ENCODE assay signal across 1 cellular context in the genomic region with DNA sequence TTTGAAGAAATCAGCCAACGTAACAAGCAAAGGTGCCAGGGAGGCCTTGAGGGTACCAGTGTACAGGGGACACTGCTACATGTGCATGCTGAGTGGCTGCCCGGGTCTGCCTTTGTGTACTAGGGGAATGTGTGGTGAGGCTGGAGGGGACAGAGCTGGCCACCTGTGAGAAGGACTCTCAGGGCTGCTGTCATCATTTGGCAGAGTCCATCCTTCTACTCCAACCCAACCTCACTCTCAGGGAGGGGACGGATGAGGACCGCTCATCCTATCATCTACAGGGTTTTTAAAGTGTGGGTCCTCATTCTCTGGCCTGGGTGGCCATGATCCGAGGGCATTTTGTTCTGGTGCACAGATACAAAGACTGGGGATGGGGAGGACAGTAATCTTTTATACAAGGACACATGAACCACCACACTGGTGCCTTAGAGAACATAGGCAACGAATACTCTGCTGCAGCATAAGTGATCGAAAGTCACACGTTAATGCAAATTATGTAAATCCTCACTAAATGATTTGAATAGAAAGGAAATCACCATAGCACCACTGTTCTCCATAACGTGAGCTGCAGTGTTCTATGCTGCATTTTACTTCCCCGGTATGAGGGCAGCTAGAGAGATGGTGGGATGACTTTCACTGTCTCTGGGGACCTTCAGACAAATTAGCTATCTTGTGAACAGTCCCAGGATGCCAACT.
TF ChIP-seq lines count a peak whose summit lies in the region.

No MANE protein-coding gene starts in this region.

TF ChIP-seq in GM12878, 131 proteins besides CTCF, POLR2A, EP300 and RAD21 (continued from another document and continues in another):
- no peak for TF ChIP-seq ZNF592 (IDR thresholded peaks at IDR 0.05)
- TF ChIP-seq ATF7 (IDR thresholded peaks at IDR 0.05; ENCODE audit: low read depth), result peak; percentile 40; the same call in 1 of the 2 replicates
- TF ChIP-seq HDGF (IDR thresholded peaks at IDR 0.05), result peak; percentile 77
- TF ChIP-seq, protein P1, sequence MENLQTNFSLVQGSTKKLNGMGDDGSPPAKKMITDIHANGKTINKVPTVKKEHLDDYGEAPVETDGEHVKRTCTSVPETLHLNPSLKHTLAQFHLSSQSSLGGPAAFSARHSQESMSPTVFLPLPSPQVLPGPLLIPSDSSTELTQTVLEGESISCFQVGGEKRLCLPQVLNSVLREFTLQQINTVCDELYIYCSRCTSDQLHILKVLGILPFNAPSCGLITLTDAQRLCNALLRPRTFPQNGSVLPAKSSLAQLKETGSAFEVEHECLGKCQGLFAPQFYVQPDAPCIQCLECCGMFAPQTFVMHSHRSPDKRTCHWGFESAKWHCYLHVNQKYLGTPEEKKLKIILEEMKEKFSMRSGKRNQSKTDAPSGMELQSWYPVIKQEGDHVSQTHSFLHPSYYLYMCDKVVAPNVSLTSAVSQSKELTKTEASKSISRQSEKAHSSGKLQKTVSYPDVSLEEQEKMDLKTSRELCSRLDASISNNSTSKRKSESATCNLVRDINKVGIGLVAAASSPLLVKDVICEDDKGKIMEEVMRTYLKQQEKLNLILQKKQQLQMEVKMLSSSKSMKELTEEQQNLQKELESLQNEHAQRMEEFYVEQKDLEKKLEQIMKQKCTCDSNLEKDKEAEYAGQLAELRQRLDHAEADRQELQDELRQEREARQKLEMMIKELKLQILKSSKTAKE (IDR thresholded peaks at IDR 0.05; ENCODE audit: low read depth, poor library complexity, severe bottlenecking), result no peak
- TF ChIP-seq ZNF384 (IDR thresholded peaks at IDR 0.05; ENCODE audit: borderline replicate concordance, low read depth, low read length), result no peak
- no peak for TF ChIP-seq SRF (IDR thresholded peaks at IDR 0.05; ENCODE audit: low read depth in 2 of 2, low read length in 2 of 2)
- TF ChIP-seq CBFB (IDR thresholded peaks at IDR 0.05; ENCODE audit: low read depth), result peak; percentile 36; the same call in 1 of the 2 replicates
- no peak for TF ChIP-seq CEBPB (IDR thresholded peaks at IDR 0.05; ENCODE audit: borderline replicate concordance in 1 of 2, low read depth in 2 of 2, low read length in 2 of 2)
- TF ChIP-seq CHD4 (IDR thresholded peaks at IDR 0.05), result no peak
- no peak for TF ChIP-seq TCF7 (IDR thresholded peaks at IDR 0.05; ENCODE audit: borderline replicate concordance)
- TF ChIP-seq, protein P2, sequence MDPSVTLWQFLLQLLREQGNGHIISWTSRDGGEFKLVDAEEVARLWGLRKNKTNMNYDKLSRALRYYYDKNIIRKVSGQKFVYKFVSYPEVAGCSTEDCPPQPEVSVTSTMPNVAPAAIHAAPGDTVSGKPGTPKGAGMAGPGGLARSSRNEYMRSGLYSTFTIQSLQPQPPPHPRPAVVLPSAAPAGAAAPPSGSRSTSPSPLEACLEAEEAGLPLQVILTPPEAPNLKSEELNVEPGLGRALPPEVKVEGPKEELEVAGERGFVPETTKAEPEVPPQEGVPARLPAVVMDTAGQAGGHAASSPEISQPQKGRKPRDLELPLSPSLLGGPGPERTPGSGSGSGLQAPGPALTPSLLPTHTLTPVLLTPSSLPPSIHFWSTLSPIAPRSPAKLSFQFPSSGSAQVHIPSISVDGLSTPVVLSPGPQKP (IDR thresholded peaks at IDR 0.05; ENCODE audit: low read depth, low read length), result no peak
- TF ChIP-seq, protein P3, sequence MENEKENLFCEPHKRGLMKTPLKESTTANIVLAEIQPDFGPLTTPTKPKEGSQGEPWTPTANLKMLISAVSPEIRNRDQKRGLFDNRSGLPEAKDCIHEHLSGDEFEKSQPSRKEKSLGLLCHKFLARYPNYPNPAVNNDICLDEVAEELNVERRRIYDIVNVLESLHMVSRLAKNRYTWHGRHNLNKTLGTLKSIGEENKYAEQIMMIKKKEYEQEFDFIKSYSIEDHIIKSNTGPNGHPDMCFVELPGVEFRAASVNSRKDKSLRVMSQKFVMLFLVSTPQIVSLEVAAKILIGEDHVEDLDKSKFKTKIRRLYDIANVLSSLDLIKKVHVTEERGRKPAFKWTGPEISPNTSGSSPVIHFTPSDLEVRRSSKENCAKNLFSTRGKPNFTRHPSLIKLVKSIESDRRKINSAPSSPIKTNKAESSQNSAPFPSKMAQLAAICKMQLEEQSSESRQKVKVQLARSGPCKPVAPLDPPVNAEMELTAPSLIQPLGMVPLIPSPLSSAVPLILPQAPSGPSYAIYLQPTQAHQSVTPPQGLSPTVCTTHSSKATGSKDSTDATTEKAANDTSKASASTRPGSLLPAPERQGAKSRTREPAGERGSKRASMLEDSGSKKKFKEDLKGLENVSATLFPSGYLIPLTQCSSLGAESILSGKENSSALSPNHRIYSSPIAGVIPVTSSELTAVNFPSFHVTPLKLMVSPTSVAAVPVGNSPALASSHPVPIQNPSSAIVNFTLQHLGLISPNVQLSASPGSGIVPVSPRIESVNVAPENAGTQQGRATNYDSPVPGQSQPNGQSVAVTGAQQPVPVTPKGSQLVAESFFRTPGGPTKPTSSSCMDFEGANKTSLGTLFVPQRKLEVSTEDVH (IDR thresholded peaks at IDR 0.05; ENCODE audit: low read depth, partially characterized antibody), result no peak
- TF ChIP-seq, protein P4, sequence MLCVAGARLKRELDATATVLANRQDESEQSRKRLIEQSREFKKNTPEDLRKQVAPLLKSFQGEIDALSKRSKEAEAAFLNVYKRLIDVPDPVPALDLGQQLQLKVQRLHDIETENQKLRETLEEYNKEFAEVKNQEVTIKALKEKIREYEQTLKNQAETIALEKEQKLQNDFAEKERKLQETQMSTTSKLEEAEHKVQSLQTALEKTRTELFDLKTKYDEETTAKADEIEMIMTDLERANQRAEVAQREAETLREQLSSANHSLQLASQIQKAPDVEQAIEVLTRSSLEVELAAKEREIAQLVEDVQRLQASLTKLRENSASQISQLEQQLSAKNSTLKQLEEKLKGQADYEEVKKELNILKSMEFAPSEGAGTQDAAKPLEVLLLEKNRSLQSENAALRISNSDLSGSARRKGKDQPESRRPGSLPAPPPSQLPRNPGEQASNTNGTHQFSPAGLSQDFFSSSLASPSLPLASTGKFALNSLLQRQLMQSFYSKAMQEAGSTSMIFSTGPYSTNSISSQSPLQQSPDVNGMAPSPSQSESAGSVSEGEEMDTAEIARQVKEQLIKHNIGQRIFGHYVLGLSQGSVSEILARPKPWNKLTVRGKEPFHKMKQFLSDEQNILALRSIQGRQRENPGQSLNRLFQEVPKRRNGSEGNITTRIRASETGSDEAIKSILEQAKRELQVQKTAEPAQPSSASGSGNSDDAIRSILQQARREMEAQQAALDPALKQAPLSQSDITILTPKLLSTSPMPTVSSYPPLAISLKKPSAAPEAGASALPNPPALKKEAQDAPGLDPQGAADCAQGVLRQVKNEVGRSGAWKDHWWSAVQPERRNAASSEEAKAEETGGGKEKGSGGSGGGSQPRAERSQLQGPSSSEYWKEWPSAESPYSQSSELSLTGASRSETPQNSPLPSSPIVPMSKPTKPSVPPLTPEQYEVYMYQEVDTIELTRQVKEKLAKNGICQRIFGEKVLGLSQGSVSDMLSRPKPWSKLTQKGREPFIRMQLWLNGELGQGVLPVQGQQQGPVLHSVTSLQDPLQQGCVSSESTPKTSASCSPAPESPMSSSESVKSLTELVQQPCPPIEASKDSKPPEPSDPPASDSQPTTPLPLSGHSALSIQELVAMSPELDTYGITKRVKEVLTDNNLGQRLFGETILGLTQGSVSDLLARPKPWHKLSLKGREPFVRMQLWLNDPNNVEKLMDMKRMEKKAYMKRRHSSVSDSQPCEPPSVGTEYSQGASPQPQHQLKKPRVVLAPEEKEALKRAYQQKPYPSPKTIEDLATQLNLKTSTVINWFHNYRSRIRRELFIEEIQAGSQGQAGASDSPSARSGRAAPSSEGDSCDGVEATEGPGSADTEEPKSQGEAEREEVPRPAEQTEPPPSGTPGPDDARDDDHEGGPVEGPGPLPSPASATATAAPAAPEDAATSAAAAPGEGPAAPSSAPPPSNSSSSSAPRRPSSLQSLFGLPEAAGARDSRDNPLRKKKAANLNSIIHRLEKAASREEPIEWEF (IDR thresholded peaks at IDR 0.05; ENCODE audit: insufficient replicate concordance, low read depth, low read length), result peak; percentile 80
- TF ChIP-seq SUZ12 (IDR thresholded peaks at IDR 0.05; ENCODE audit: unreplicated experiment), result no peak
- no peak for TF ChIP-seq NBN (IDR thresholded peaks at IDR 0.05)
- TF ChIP-seq RAD51 (IDR thresholded peaks at IDR 0.05), result no peak
- no peak; the same call in 1 of the 2 replicates for TF ChIP-seq SMC3 (IDR thresholded peaks at IDR 0.05; ENCODE audit: borderline replicate concordance, low read length)
- TF ChIP-seq PAX8 (IDR thresholded peaks at IDR 0.05), result no peak
- TF ChIP-seq ZNF207 (IDR thresholded peaks at IDR 0.05; ENCODE audit: borderline replicate concordance), result no peak
- no peak for TF ChIP-seq RB1 (IDR thresholded peaks at IDR 0.05; ENCODE audit: borderline replicate concordance)
- TF ChIP-seq DPF2 (IDR thresholded peaks at IDR 0.05), result no peak
- TF ChIP-seq MTA3 (IDR thresholded peaks at IDR 0.05; ENCODE audit: borderline replicate concordance, low read length), result no peak
- peak; percentile 79 for TF ChIP-seq SMAD1 (IDR thresholded peaks at IDR 0.05; ENCODE audit: low read depth, partially characterized antibody)
- TF ChIP-seq POLR2AphosphoS2 (IDR thresholded peaks at IDR 0.05; ENCODE audit: low read depth, low read length), result peak; percentile 81
- no peak for TF ChIP-seq BMI1 (IDR thresholded peaks at IDR 0.05; ENCODE audit: borderline replicate concordance)
- TF ChIP-seq FOXM1 (IDR thresholded peaks at IDR 0.05; ENCODE audit: low read depth, low read length), result no peak
- no peak for TF ChIP-seq NR2F1 (conservative IDR thresholded peaks at IDR 0.05)
- TF ChIP-seq, protein P5, sequence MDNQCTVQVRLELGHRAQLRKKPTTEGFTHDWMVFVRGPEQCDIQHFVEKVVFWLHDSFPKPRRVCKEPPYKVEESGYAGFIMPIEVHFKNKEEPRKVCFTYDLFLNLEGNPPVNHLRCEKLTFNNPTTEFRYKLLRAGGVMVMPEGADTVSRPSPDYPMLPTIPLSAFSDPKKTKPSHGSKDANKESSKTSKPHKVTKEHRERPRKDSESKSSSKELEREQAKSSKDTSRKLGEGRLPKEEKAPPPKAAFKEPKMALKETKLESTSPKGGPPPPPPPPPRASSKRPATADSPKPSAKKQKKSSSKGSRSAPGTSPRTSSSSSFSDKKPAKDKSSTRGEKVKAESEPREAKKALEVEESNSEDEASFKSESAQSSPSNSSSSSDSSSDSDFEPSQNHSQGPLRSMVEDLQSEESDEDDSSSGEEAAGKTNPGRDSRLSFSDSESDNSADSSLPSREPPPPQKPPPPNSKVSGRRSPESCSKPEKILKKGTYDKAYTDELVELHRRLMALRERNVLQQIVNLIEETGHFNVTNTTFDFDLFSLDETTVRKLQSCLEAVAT (IDR thresholded peaks at IDR 0.05), result peak; percentile 80
- TF ChIP-seq, protein P6, sequence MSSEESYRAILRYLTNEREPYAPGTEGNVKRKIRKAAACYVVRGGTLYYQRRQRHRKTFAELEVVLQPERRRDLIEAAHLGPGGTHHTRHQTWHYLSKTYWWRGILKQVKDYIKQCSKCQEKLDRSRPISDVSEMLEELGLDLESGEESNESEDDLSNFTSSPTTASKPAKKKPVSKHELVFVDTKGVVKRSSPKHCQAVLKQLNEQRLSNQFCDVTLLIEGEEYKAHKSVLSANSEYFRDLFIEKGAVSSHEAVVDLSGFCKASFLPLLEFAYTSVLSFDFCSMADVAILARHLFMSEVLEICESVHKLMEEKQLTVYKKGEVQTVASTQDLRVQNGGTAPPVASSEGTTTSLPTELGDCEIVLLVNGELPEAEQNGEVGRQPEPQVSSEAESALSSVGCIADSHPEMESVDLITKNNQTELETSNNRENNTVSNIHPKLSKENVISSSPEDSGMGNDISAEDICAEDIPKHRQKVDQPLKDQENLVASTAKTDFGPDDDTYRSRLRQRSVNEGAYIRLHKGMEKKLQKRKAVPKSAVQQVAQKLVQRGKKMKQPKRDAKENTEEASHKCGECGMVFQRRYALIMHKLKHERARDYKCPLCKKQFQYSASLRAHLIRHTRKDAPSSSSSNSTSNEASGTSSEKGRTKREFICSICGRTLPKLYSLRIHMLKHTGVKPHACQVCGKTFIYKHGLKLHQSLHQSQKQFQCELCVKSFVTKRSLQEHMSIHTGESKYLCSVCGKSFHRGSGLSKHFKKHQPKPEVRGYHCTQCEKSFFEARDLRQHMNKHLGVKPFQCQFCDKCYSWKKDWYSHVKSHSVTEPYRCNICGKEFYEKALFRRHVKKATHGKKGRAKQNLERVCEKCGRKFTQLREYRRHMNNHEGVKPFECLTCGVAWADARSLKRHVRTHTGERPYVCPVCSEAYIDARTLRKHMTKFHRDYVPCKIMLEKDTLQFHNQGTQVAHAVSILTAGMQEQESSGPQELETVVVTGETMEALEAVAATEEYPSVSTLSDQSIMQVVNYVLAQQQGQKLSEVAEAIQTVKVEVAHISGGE (CRISPR knock-in tag; IDR thresholded peaks at IDR 0.05), result no peak
- TF ChIP-seq ATF2 (IDR thresholded peaks at IDR 0.05; ENCODE audit: low read length), result peak; percentile 62; the same call in 1 of the 2 replicates
